Comparison of ENCODE assay signal across 16 cellular contexts in the genomic region with DNA sequence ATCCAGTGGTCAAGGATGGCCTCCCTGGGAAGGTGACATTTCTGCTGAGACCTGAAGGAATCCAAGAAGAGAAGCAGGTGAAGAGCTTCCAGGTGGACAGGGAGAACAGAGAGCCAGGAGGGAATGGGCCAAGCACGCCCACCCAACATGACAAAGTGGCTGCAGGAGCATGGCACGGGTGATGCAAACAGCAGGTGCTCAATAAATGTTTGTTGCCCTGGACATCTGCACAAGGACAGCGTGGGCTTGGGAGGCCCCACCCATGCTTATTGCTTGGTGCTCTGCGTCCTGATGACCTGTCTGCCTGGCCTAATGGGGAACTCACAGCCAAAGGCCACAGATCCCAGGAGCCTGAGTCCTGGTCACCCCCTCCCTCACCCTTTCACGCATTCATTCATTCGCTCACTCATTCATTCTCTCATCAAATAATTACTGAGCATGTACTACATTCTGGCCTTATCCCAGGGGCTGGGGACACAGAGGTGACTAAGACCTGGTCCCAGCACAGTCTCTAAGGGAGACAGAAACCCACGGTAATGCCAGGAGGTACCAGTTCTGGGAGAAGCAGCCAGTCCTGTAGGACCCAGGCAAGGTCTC.
"Had no signal": no experiment of that assay in that cellular context is flagged by ENCODE, and none has a peak within 500 bp of the region (broad histone marks: within the 10 kb centered on the region; RNA-seq: fewer than 3 reads in every experiment).

No MANE protein-coding gene starts in this region.

- H3K4me3 ChIP-seq: body of pancreas had no signal

- ATAC-seq: stimulated activated naive CD8-positive, alpha-beta T cell treated with anti-CD3 and anti-CD28 coated beads, Interleukin-15, Interleukin-2, amounts not matched to agents 100 U/mL and 50 U/mL, for 24 hours had no signal

- H3K27me3 ChIP-seq: body of pancreas had no signal

- FAIRE-seq: endothelial cell of umbilical vein, frontal cortex, urothelium cell line had no signal

- H3K9me3 ChIP-seq: body of pancreas had no signal

- DNase-seq: activated CD4-positive, alpha-beta T cell treated with anti-CD3 and anti-CD28 coated beads, Interleukin-2, amount 10 ng/mL, durations not matched to agents 7 days and 5 days; activated CD8-positive, alpha-beta memory T cell treated with anti-CD3 and anti-CD28 coated beads, Interleukin-2, amount 50 U/mL, for 48 hours; activated gamma-delta T cell; activated naive CD8-positive, alpha-beta T cell treated with anti-CD3 and anti-CD28 coated beads for 36 hours; activated T-cell treated with anti-CD3 and anti-CD28 coated beads, Interleukin-2, amount 50 U/mL, for 72 hours; amygdala; central memory CD4-positive, alpha-beta T cell; cortex of kidney; effector CD4-positive, alpha-beta T cell; stimulated activated CD4-positive, alpha-beta T cell treated with anti-CD3 and anti-CD28 coated beads, Interleukin-4, amount 100 ng/mL, for 1 hour; stimulated activated naive CD8-positive, alpha-beta T cell treated with anti-CD3 and anti-CD28 coated beads, Interleukin-15, Interleukin-2, amounts not matched to agents 100 U/mL and 50 U/mL, for 24 hours; T-helper 9 cell had no signal
